ENCODE assay signal across 10 cellular contexts in the genomic region with DNA sequence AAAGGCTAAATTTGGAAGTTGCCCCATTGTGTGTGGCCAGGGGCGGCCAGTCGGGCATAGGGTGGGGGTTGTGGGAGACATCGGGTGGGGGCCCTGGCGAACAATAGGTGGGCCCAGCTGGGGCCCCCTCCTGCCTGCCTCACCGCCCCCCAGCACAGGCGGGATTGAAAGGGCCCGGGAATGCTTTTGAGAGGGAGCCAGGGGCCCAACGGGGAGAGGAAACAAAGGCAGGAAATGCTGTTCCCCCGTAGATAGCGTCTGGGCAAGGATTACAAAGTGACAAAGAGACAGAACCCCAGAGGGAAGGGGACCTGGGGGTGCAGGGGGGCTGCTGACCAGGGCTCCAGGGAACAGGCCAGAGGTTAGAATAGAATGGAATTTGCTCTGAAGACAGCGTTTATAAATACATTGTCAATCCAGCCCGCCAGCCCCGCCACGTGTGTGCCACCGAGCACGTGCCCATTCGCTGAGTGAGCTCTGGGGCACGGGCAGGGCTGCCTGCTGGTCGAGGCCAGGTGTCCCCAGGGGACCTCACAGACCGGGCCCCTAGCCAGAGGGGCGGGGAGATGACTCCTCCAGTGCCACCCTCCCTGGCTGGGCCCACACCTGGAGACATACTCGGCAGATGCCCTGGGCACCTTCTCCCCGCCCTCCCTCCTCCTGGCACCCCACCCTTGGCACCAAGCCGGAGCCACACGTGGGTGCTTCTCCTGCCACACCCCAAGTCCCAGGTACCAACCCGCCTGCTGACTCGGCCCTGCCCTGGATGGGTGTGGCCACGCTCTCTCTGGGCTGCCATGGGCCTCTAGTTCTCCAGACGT. TPM values are rescaled to one million over a fixed set of nuclear protein-coding genes. Genes with fewer than 3 reads are reported as not detected.
DNase-seq lines count a peak whose midpoint lies in the region; ATAC-seq, FAIRE-seq and TF ChIP-seq lines count a peak whose summit lies in the region.
"Had no signal": no experiment of that assay in that cellular context is flagged by ENCODE, and none has a peak within 500 bp of the region (broad histone marks: within the 10 kb centered on the region; RNA-seq: fewer than 3 reads in every experiment).

No MANE protein-coding gene starts in this region.

- H3K9me3 Mint-ChIP-seq in stimulated activated effector memory CD8-positive, alpha-beta T cell treated with anti-CD3 and anti-CD28 coated beads, Interleukin-12 subunit alpha, Interleukin-12 subunit beta, amount 100 ng/mL, for 72 hours, result no peaks in the 10 kb centered on the region

- H3K36me3 ChIP-seq in MM.1S (replicated peaks; ENCODE audit: insufficient read depth, low read length), result no peaks in the 10 kb centered on the region
- no peaks in the 10 kb centered on the region for H3K36me3 ChIP-seq in bronchial epithelial cell (ENCODE audit: control insufficient read depth, insufficient read depth, low read length)
- H3K36me3 ChIP-seq: WERI-Rb-1 had no signal

- H3K4me2 ChIP-seq in MM.1S (ENCODE audit: low read depth, low read length), result peak overlapping the region; percentile 83; the same call in 1 of the 2 replicates

- no peak for TF ChIP-seq CTCF in MM.1S (IDR thresholded peaks at IDR 0.05; ENCODE audit: low read length)
- no peak for TF ChIP-seq CTCF in bronchial epithelial cell (IDR thresholded peaks at IDR 0.05; ENCODE audit: insufficient read depth, low read length, severe bottlenecking)

- H3K4me1 Mint-ChIP-seq in stimulated activated effector memory CD8-positive, alpha-beta T cell treated with anti-CD3 and anti-CD28 coated beads, Interleukin-12 subunit alpha, Interleukin-12 subunit beta, amount 100 ng/mL, for 72 hours, result peaks cover 62% of the 10 kb centered on the region

- peak; percentile 70 for FAIRE-seq in bronchial epithelial cell (lab: Jason Lieb, UNC)

- peaks cover 40% of the 10 kb centered on the region for H3K36me3 Mint-ChIP-seq in stimulated activated effector memory CD8-positive, alpha-beta T cell treated with anti-CD3 and anti-CD28 coated beads, Interleukin-12 subunit alpha, Interleukin-12 subunit beta, amount 100 ng/mL, for 72 hours

- no peak overlapping the region for H2AFZ ChIP-seq in MM.1S (ENCODE audit: low read length)

- peaks cover 38% of the 10 kb centered on the region for H3K79me2 ChIP-seq in MM.1S (ENCODE audit: low read length)

- no peak overlapping the region for H3K27ac Mint-ChIP-seq in stimulated activated effector memory CD8-positive, alpha-beta T cell treated with anti-CD3 and anti-CD28 coated beads, Interleukin-12 subunit alpha, Interleukin-12 subunit beta, amount 100 ng/mL, for 72 hours

- H3K9me2 ChIP-seq in MM.1S (replicated peaks; ENCODE audit: insufficient read depth, low read length), result no peaks in the 10 kb centered on the region

- no peaks in the 10 kb centered on the region for H3K9me3 ChIP-seq in MM.1S (replicated peaks; ENCODE audit: insufficient read depth, low read length)

- H3K4me3 Mint-ChIP-seq in stimulated activated effector memory CD8-positive, alpha-beta T cell treated with anti-CD3 and anti-CD28 coated beads, Interleukin-12 subunit alpha, Interleukin-12 subunit beta, amount 100 ng/mL, for 72 hours, result peak overlapping the region; percentile 8

- peaks cover 37% of the 10 kb centered on the region for H3K4me1 ChIP-seq in MM.1S (ENCODE audit: low read length)

- no peak for ATAC-seq in stimulated activated effector memory CD8-positive, alpha-beta T cell treated with anti-CD3 and anti-CD28 coated beads, Interleukin-12 subunit alpha, Interleukin-12 subunit beta, amount 100 ng/mL, for 72 hours
- ATAC-seq in HG03108 (IDR thresholded peaks at IDR 0.05; ENCODE audit: unreplicated experiment) (no peak), GM21367 (IDR thresholded peaks at IDR 0.05; ENCODE audit: unreplicated experiment) (no peak)

- no peaks in the 10 kb centered on the region for H3K27me3 ChIP-seq in MM.1S (replicated peaks; ENCODE audit: insufficient read depth, low read length)
- H3K27me3 ChIP-seq in bronchial epithelial cell (ENCODE audit: control insufficient read depth, insufficient read depth, low read length), result no peaks in the 10 kb centered on the region

- no peaks in the 10 kb centered on the region for H4K20me1 ChIP-seq in MM.1S (ENCODE audit: insufficient read depth, low read length)

- H3K4me3 ChIP-seq in MM.1S (ENCODE audit: low read length) (no peak overlapping the region), bronchial epithelial cell (ENCODE audit: low read depth, low read length) (no peak overlapping the region)

- H3K27ac ChIP-seq in MM.1S (ENCODE audit: low read length), result no peak overlapping the region
- H3K27ac ChIP-seq: WERI-Rb-1 had no signal

- no peak overlapping the region for H3K9ac ChIP-seq in MM.1S (ENCODE audit: low read length)

- peaks cover 10% of the 10 kb centered on the region for H3F3A ChIP-seq in MM.1S (ENCODE audit: insufficient read depth, low read length)

- DNase-seq in MM.1S, result no peak
- peak; percentile 49 for DNase-seq in bronchial epithelial cell (ENCODE audit: low read depth)
- peak; percentile 71 for DNase-seq in kidney tubule cell (ENCODE audit: low spot score)
- no peak for DNase-seq in stimulated activated effector memory CD8-positive, alpha-beta T cell treated with anti-CD3 and anti-CD28 coated beads, Interleukin-12 subunit alpha, Interleukin-12 subunit beta, amount 100 ng/mL, for 72 hours (ENCODE audit: low spot score in 2 of 2)
- no peak for DNase-seq in OCI-M1 (lab: John Stamatoyannopoulos, UW)
- DNase-seq in activated T-cell treated with anti-CD3 and anti-CD28 coated beads for 4 hours, result no peak
- DNase-seq: NCI-H510A, WERI-Rb-1 had no signal

RNA-seq across cellular contexts. Expression of a gene that starts 9.7 kb away (rescaled TPM):
- total RNA-seq in bronchial epithelial cell, result 1.1 and 5.6 TPM in 2 replicates

Comparison
In these comparisons a context has a peak if more than half of its experiments do, and no peak if none do; other contexts are left out.
1. DNase-seq: peak in bronchial epithelial cell (single experiment) and kidney tubule cell (single experiment); none in MM.1S (single experiment), stimulated activated effector memory CD8-positive, alpha-beta T cell treated with anti-CD3 and anti-CD28 coated beads, Interleukin-12 subunit alpha, Interleukin-12 subunit beta, amount 100 ng/mL, for 72 hours (0 of 2), OCI-M1 (single experiment) and activated T-cell treated with anti-CD3 and anti-CD28 coated beads for 4 hours (single experiment).